ENCODE assay signal across 15 cellular contexts in the genomic region with DNA sequence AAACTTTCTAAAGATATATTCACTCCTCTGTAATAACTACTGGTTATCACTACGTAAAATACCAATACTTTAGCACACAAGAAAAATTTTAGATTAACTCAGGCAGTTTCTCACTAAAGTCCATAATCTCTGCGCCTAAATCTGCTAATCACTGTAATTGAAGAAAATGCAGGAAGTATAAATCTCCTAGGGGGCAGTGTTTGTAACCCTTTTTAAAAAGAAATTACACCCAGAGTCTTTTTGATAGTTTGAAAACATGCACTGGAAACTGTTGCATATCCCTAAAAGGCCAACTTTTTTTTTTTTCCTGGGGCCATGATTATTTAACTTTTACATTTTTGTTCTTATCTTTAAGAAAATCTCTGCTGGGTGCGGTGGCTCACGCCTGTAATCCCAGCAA.
DNase-seq lines count a peak whose midpoint lies in the region; ATAC-seq, FAIRE-seq and TF ChIP-seq lines count a peak whose summit lies in the region.
"Had no signal": no experiment of that assay in that cellular context is flagged by ENCODE, and none has a peak within 500 bp of the region (broad histone marks: within the 10 kb centered on the region; RNA-seq: fewer than 3 reads in every experiment).

No MANE protein-coding gene starts in this region.

- H3K4me2 ChIP-seq in HepG2 (ENCODE audit: low read depth, low read length) (no peak overlapping the region), OCI-LY7 (ENCODE audit: low read length) (no peak overlapping the region)
- H3K4me2 ChIP-seq: BLaER1 had no signal

- H3K27me3 ChIP-seq in liver (ENCODE audit: control insufficient read depth in 4 of 4, insufficient read depth in 4 of 4, low read length in 3 of 4): no peaks in the 10 kb centered on the region
- H3K27me3 ChIP-seq in HepG2 (ENCODE audit: control insufficient read depth in 1 of 2, insufficient read depth in 2 of 2, low read length in 2 of 2): no peaks in the 10 kb centered on the region
- H3K27me3 ChIP-seq in upper lobe of right lung: no peaks in the 10 kb centered on the region
- H3K27me3 ChIP-seq: BLaER1, colonic mucosa, stomach had no signal

- TF ChIP-seq CTCF in liver (IDR thresholded peaks at IDR 0.05; ENCODE audit: low read depth, low read length, missing input control): peak; percentile 36
- no peak for TF ChIP-seq CTCF in HepG2 (CRISPR knock-in tag; IDR thresholded peaks at IDR 0.05)
- peak; percentile 37 for TF ChIP-seq CTCF in OCI-LY7 (conservative IDR thresholded peaks at IDR 0.05; ENCODE audit: low read length)
- peak; percentile 25 for TF ChIP-seq CTCF in fibroblast of the aortic adventitia (IDR thresholded peaks at IDR 0.05; ENCODE audit: insufficient read depth, low read length)
- TF ChIP-seq CTCF in upper lobe of right lung (IDR thresholded peaks at IDR 0.05): peak; percentile 13

- DNase-seq in HepG2 (ENCODE audit: low spot score) (no peak), OCI-LY7 (ENCODE audit: low spot score) (no peak), fibroblast of the aortic adventitia (ENCODE audit: low read depth) (no peak), upper lobe of right lung (no peak), NCI-H1105 (lab: John Stamatoyannopoulos, UW) (no peak)
- no peak for DNase-seq in effector CD8-positive, alpha-beta T cell (lab: John Stamatoyannopoulos, UW)
- DNase-seq: colonic mucosa, immature natural killer cell, NCI-H1436, NCI-H510A treated with DMSO at 0.1 percent for 48 hours, retina, stomach had no signal

- H2AFZ ChIP-seq in HepG2 (ENCODE audit: low read length) (no peak overlapping the region), OCI-LY7 (ENCODE audit: low read length) (no peak overlapping the region)

- H3K9me3 ChIP-seq in liver (ENCODE audit: control insufficient read depth in 4 of 4, low read length in 3 of 4) (no peaks in the 10 kb centered on the region), HepG2 (ENCODE audit: low read length) (no peaks in the 10 kb centered on the region), OCI-LY7 (ENCODE audit: low read length) (no peaks in the 10 kb centered on the region), upper lobe of right lung (no peaks in the 10 kb centered on the region)
- H3K9me3 ChIP-seq: colonic mucosa, stomach had no signal

- TF ChIP-seq RAD21 in liver (IDR thresholded peaks at IDR 0.05) (peak; percentile 72 to 73), HepG2 (CRISPR knock-in tag; IDR thresholded peaks at IDR 0.05) (no peak)

- no peaks in the 10 kb centered on the region for H4K20me1 ChIP-seq in HepG2 (ENCODE audit: insufficient read depth, low read length)
- H4K20me1 ChIP-seq in OCI-LY7 (ENCODE audit: insufficient read depth, low read length): no peaks in the 10 kb centered on the region
- H4K20me1 ChIP-seq: BLaER1 had no signal

- no peak overlapping the region for H3K9ac ChIP-seq in liver (ENCODE audit: low read depth in 1 of 2, low read length in 2 of 2)
- H3K9ac ChIP-seq in HepG2 (ENCODE audit: insufficient read depth, low read depth, low read length): no peak overlapping the region
- H3K9ac ChIP-seq: BLaER1 had no signal

- H3K9me2 ChIP-seq in OCI-LY7 (ENCODE audit: insufficient read depth, low read length): no peaks in the 10 kb centered on the region

- no TSS peak for BruUV-seq in HepG2 (replicated peaks; lab: Mats Ljungman, UMichigan)
- no TSS peak for BruUV-seq in OCI-LY7 (replicated peaks; lab: Mats Ljungman, UMichigan)

- H3K79me2 ChIP-seq in HepG2 (ENCODE audit: insufficient read depth, low read length) (no peaks in the 10 kb centered on the region), OCI-LY7 (ENCODE audit: insufficient read depth, low read depth, low read length) (no peaks in the 10 kb centered on the region)

- no peak for FAIRE-seq in HepG2 (lab: Jason Lieb, UNC)

- H3K36me3 ChIP-seq in liver (ENCODE audit: control insufficient read depth in 4 of 4, insufficient read depth in 3 of 4, low read depth in 1 of 4, low read length in 3 of 4) (no peaks in the 10 kb centered on the region), HepG2 (replicated peaks in 1 of 2; ENCODE audit: control insufficient read depth in 1 of 2, insufficient read depth in 2 of 2, low read length in 2 of 2) (peaks cover 0 to 2% of the 10 kb centered on the region in 2 experiments; a peak in 2 of 5 replicates), OCI-LY7 (ENCODE audit: insufficient read depth, low read length) (no peaks in the 10 kb centered on the region), upper lobe of right lung (no peaks in the 10 kb centered on the region)
- H3K36me3 ChIP-seq: BLaER1, colonic mucosa, stomach had no signal

- ATAC-seq in HepG2 (no peak), upper lobe of right lung (no peak), HG03025 (IDR thresholded peaks at IDR 0.05; ENCODE audit: low FRiP score, unreplicated experiment) (no peak)

- H3K4me1 ChIP-seq in liver (ENCODE audit: control insufficient read depth in 4 of 4, insufficient read depth in 4 of 4, low read length in 3 of 4): no peaks in the 10 kb centered on the region
- H3K4me1 ChIP-seq in HepG2 (ENCODE audit: insufficient read depth, low read length): peaks cover 2% of the 10 kb centered on the region
- no peaks in the 10 kb centered on the region for H3K4me1 ChIP-seq in OCI-LY7 (ENCODE audit: insufficient read depth, low read length, poor library complexity, severe bottlenecking)
- H3K4me1 ChIP-seq in upper lobe of right lung: peaks cover 11% of the 10 kb centered on the region

- intact Hi-C loops in HepG2 (cut with micrococcal nuclease; ENCODE audit: unreplicated experiment) (no loop called here), OCI-LY7 (cut with micrococcal nuclease; ENCODE audit: unreplicated experiment) (no loop called here), upper lobe of right lung (cut with DNase I) (no loop called here)

- CTCF ChIA-PET in HepG2 (lab: Yijun Ruan, JAX; ENCODE audit: low intra/inter-chr PET ratio, low total read pairs) (interaction anchor here (1.2 kb wide), 1 partner anchor 85 kb away, joined by 3 read pairs; no protein-coding TSS in a partner anchor), OCI-LY7 (lab: Charles Lee; ENCODE audit: unreplicated experiment) (no interaction called here)

- no peak for TF ChIP-seq POLR2A in HepG2 (IDR thresholded peaks at IDR 0.05; ENCODE audit: insufficient read depth in 1 of 2, low read depth in 2 of 2, low read length in 2 of 2)

- POLR2A ChIA-PET in HepG2 (lab: Yijun Ruan, JAX): no interaction called here
- POLR2A ChIA-PET in OCI-LY7 (lab: Charles Lee): no interaction called here

- in situ Hi-C loops in HepG2 (cut with HindIII; ENCODE audit: extremely low pct_ligation_motif_present, low pct_unique_long_range_greater_than_20kb): no loop called here

- WGBS in liver: 90% methylated on average over 4 of the region's 4 CpGs
- 96% methylated on average over 4 of the region's 4 CpGs for WGBS in HepG2 (ENCODE audit: low lambda C conversion rate)

- H3K27ac ChIP-seq in liver (ENCODE audit: low read depth in 1 of 2, low read length in 2 of 2): no peak overlapping the region
- H3K27ac ChIP-seq in HepG2 (ENCODE audit: extremely low read length, insufficient read depth, low read length): no peak overlapping the region
- H3K27ac ChIP-seq in OCI-LY7 (ENCODE audit: low read depth, low read length, poor library complexity, severe bottlenecking): no peak overlapping the region
- no peak overlapping the region for H3K27ac ChIP-seq in upper lobe of right lung
- H3K27ac ChIP-seq: BLaER1, colonic mucosa, stomach had no signal

- H3K4me3 ChIP-seq in liver (ENCODE audit: low read depth in 1 of 3, low read length in 3 of 3) (no peak overlapping the region), HepG2 (replicated peaks in 1 of 3; ENCODE audit: insufficient read depth in 1 of 3, low read depth in 2 of 3, low read length in 3 of 3) (no peak overlapping the region), OCI-LY7 (ENCODE audit: low read depth, low read length, poor library complexity, severe bottlenecking) (no peak overlapping the region), fibroblast of the aortic adventitia (ENCODE audit: low read depth, low read length) (no peak overlapping the region), upper lobe of right lung (no peak overlapping the region)
- H3K4me3 ChIP-seq: BLaER1, colonic mucosa, stomach had no signal

- no peak for TF ChIP-seq EP300 in HepG2 (IDR thresholded peaks at IDR 0.05; ENCODE audit: low read depth in 2 of 2, low read length in 2 of 2)
- no peak for TF ChIP-seq EP300 in HepG2 (CRISPR knock-in tag; IDR thresholded peaks at IDR 0.05; ENCODE audit: borderline replicate concordance)

TF ChIP-seq in liver, 16 proteins besides CTCF, POLR2A, EP300 and RAD21:
- TF ChIP-seq SP1 (IDR thresholded peaks at IDR 0.05) (no peak), RXRA (IDR thresholded peaks at IDR 0.05) (no peak), FOXA2 (IDR thresholded peaks at IDR 0.05) (no peak), HNF4G (IDR thresholded peaks at IDR 0.05) (no peak)

TF ChIP-seq in HepG2, 621 proteins besides CTCF, POLR2A, EP300 and RAD21 (continues in another document):
- TF ChIP-seq MATR3 (CRISPR knock-in tag; IDR thresholded peaks at IDR 0.05) (no peak), ZNF891 (CRISPR knock-in tag; IDR thresholded peaks at IDR 0.05) (no peak), CREB1 (IDR thresholded peaks at IDR 0.05) (no peak), CREB1 (CRISPR knock-in tag; IDR thresholded peaks at IDR 0.05) (no peak), ZNF296 (CRISPR knock-in tag; conservative IDR thresholded peaks at IDR 0.05) (no peak)
- TF ChIP-seq, protein P1, sequence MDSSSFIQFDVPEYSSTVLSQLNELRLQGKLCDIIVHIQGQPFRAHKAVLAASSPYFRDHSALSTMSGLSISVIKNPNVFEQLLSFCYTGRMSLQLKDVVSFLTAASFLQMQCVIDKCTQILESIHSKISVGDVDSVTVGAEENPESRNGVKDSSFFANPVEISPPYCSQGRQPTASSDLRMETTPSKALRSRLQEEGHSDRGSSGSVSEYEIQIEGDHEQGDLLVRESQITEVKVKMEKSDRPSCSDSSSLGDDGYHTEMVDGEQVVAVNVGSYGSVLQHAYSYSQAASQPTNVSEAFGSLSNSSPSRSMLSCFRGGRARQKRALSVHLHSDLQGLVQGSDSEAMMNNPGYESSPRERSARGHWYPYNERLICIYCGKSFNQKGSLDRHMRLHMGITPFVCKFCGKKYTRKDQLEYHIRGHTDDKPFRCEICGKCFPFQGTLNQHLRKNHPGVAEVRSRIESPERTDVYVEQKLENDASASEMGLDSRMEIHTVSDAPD (CRISPR knock-in tag; IDR thresholded peaks at IDR 0.05): no peak
